ENCODE assay signal across 8 cellular contexts in genomic region chr7:136405931-136406777, GRCh38.
DNase-seq lines count a peak whose midpoint lies in the region; ATAC-seq and TF ChIP-seq lines count a peak whose summit lies in the region.

No MANE protein-coding gene starts in this region.

- H3K27ac Mint-ChIP-seq in CD8-positive, alpha-beta T cell: no peak overlapping the region
- H3K27ac Mint-ChIP-seq in T-helper 2 cell treated with Interferon-gamma antibody and Interleukin-4, amounts not matched to agents 5 μg/mL and 100 μg/mL, for 36 hours: no peak overlapping the region
- H3K27ac Mint-ChIP-seq in nephron progenitor cell: no peak overlapping the region

- no peaks in the 10 kb centered on the region for H3K9me3 ChIP-seq in CD8-positive, alpha-beta T cell (ENCODE audit: low read length)

- H3K9me3 Mint-ChIP-seq in CD8-positive, alpha-beta T cell: no peaks in the 10 kb centered on the region
- no peaks in the 10 kb centered on the region for H3K9me3 Mint-ChIP-seq in T-helper 2 cell treated with Interferon-gamma antibody and Interleukin-4, amounts not matched to agents 5 μg/mL and 100 μg/mL, for 36 hours
- H3K9me3 Mint-ChIP-seq in nephron progenitor cell: no peaks in the 10 kb centered on the region

- no peak for ATAC-seq in CD8-positive, alpha-beta T cell
- ATAC-seq in GM18519 (IDR thresholded peaks at IDR 0.05; ENCODE audit: low FRiP score, unreplicated experiment) (peak; percentile 90), HG02938 (IDR thresholded peaks at IDR 0.05; ENCODE audit: unreplicated experiment) (peak; percentile 96)

- peaks cover 6% of the 10 kb centered on the region for H3K4me1 Mint-ChIP-seq in CD8-positive, alpha-beta T cell (ENCODE audit: low read depth)
- H3K4me1 Mint-ChIP-seq in T-helper 2 cell treated with Interferon-gamma antibody and Interleukin-4, amounts not matched to agents 5 μg/mL and 100 μg/mL, for 36 hours (ENCODE audit: low read depth): no peaks in the 10 kb centered on the region
- peaks cover 6% of the 10 kb centered on the region for H3K4me1 Mint-ChIP-seq in nephron progenitor cell

- CTCF ChIA-PET in CD8-positive, alpha-beta T cell (lab: Charles Lee): interaction anchor here (1.8 kb wide), 1 partner anchor 28 kb away, joined by 6 read pairs; no protein-coding TSS in a partner anchor

- POLR2A ChIA-PET in CD8-positive, alpha-beta T cell (lab: Charles Lee): no interaction called here

- no peak overlapping the region for H3K27ac ChIP-seq in CD8-positive, alpha-beta T cell (ENCODE audit: low read depth, low read length)

- intact Hi-C loops in CD8-positive, alpha-beta T cell (cut with DNase I, micrococcal nuclease): no loop called here

- no peak overlapping the region for H3K4me3 Mint-ChIP-seq in CD8-positive, alpha-beta T cell
- H3K4me3 Mint-ChIP-seq in T-helper 2 cell treated with Interferon-gamma antibody and Interleukin-4, amounts not matched to agents 5 μg/mL and 100 μg/mL, for 36 hours: no peak overlapping the region
- peak overlapping the region; percentile 77 for H3K4me3 Mint-ChIP-seq in nephron progenitor cell

- DNase-seq in CD8-positive, alpha-beta T cell: peak in 3 of 7 experiments; percentile 0 to 18 (median 3)
- peak; percentile 59 to 86 (median 76) for DNase-seq in NCI-H1417 (lab: John Stamatoyannopoulos, UW)
- peak; percentile 6 for DNase-seq in T-helper 2 cell treated with Interferon-gamma antibody and Interleukin-4, amounts not matched to agents 5 μg/mL and 100 μg/mL, for 36 hours (ENCODE audit: low spot score)
- peak; percentile 78 for DNase-seq in fibroblast of peridontal ligament (ENCODE audit: extremely low read depth)
- peak; percentile 49 for DNase-seq in nephron progenitor cell
- no peak for DNase-seq in effector CD4-positive, alpha-beta T cell

- no peaks in the 10 kb centered on the region for H3K4me1 ChIP-seq in CD8-positive, alpha-beta T cell (ENCODE audit: insufficient read depth, low read length)

- peak; percentile 61 for TF ChIP-seq CTCF in CD8-positive, alpha-beta T cell (IDR thresholded peaks at IDR 0.05)
- TF ChIP-seq CTCF in nephron progenitor cell (IDR thresholded peaks at IDR 0.05): peak; percentile 73

- no peaks in the 10 kb centered on the region for H3K36me3 Mint-ChIP-seq in CD8-positive, alpha-beta T cell
- no peaks in the 10 kb centered on the region for H3K36me3 Mint-ChIP-seq in T-helper 2 cell treated with Interferon-gamma antibody and Interleukin-4, amounts not matched to agents 5 μg/mL and 100 μg/mL, for 36 hours (ENCODE audit: low read depth)
- H3K36me3 Mint-ChIP-seq in nephron progenitor cell (ENCODE audit: low read depth): no peaks in the 10 kb centered on the region

- H3K27me3 Mint-ChIP-seq in CD8-positive, alpha-beta T cell (ENCODE audit: low read depth): no peaks in the 10 kb centered on the region
- no peaks in the 10 kb centered on the region for H3K27me3 Mint-ChIP-seq in T-helper 2 cell treated with Interferon-gamma antibody and Interleukin-4, amounts not matched to agents 5 μg/mL and 100 μg/mL, for 36 hours (ENCODE audit: low read depth)
- H3K27me3 Mint-ChIP-seq in nephron progenitor cell (ENCODE audit: low read depth, poor library complexity): no peaks in the 10 kb centered on the region

- no peaks in the 10 kb centered on the region for H3K36me3 ChIP-seq in CD8-positive, alpha-beta T cell (ENCODE audit: insufficient read depth, low read length)

- H3K4me3 ChIP-seq in CD8-positive, alpha-beta T cell (ENCODE audit: low read depth, low read length): no peak overlapping the region

- H3K27me3 ChIP-seq in CD8-positive, alpha-beta T cell (ENCODE audit: insufficient read depth, low read length): no peaks in the 10 kb centered on the region
